ENCODE assay signal across 19 cellular contexts in genomic region chr1:57111210-57111609, GRCh38.
"Had no signal": no experiment of that assay in that cellular context is flagged by ENCODE, and none has a peak within 500 bp of the region (broad histone marks: within the 10 kb centered on the region; RNA-seq: fewer than 3 reads in every experiment).

No MANE protein-coding gene starts in this region.

- ATAC-seq: naive thymus-derived CD8-positive, alpha-beta T cell; right lobe of liver; stimulated activated memory B cell treated with anti-CD40 and anti-IgM and Interleukin-4, amounts not matched to agents 10 μg/mL and 1 μg/mL and 100 μg/mL, for 72 hours; stimulated activated naive CD8-positive, alpha-beta T cell treated with anti-CD3 and anti-CD28 coated beads, Interleukin-15, amount 100 ng/mL, for 72 hours had no signal

- H3K4me3 ChIP-seq: left ventricle myocardium inferior, lung, pancreas, right atrium auricular region, right lobe of liver, smooth muscle cell, tibial nerve, uterus had no signal

- DNase-seq: islet precursor cell; left ventricle myocardium inferior; mesenchymal stem cell; naive thymus-derived CD8-positive, alpha-beta T cell; nucleus accumbens; pancreas; right lobe of liver; stimulated activated CD4-positive, alpha-beta T cell treated with anti-CD3 and anti-CD28 coated beads, Interleukin-1b, Interleukin-23, amount 100 ng/mL, for 48 hours; stimulated activated CD4-positive, alpha-beta T cell treated with anti-CD3 and anti-CD28 coated beads, Interleukin-2, amount 100 ng/mL, for 48 hours; stimulated activated CD4-positive, alpha-beta T cell treated with anti-CD3 and anti-CD28 coated beads, Interleukin-4, amount 100 ng/mL, for 4 hours; stimulated activated CD8-positive, alpha-beta memory T cell treated with anti-CD3 and anti-CD28 coated beads, Interleukin-4, amount 100 ng/mL, for 48 hours; stimulated activated naive CD4-positive, alpha-beta T cell treated with Interleukin-2 at 50 U/mL for 16 hours; stimulated activated naive CD8-positive, alpha-beta T cell treated with anti-CD3 and anti-CD28 coated beads, Interleukin-15, amount 100 ng/mL, for 72 hours; uterus had no signal

- H3K36me3 ChIP-seq: left ventricle myocardium inferior, pancreas, right atrium auricular region, right lobe of liver, tibial nerve, uterus had no signal

- H3K4me2 ChIP-seq: smooth muscle cell had no signal

- H3K27ac ChIP-seq: left ventricle myocardium inferior, pancreas, right atrium auricular region, right lobe of liver, tibial nerve, uterus had no signal

- H3K27me3 ChIP-seq: pancreas, right atrium auricular region, right lobe of liver, tibial nerve, uterus had no signal

- H3K9me3 ChIP-seq: left ventricle myocardium inferior, pancreas, right atrium auricular region, right lobe of liver, tibial nerve, uterus had no signal

- H3K4me1 ChIP-seq: pancreas, right lobe of liver, uterus had no signal
